1 cellular context compared by ENCODE assay signal in genomic region chr16:19926449-19927390, GRCh38.
TF ChIP-seq lines count a peak whose summit lies in the region.

No MANE protein-coding gene starts in this region.

TF ChIP-seq in HepG2, 621 proteins besides CTCF, POLR2A, EP300 and RAD21 (continued from another document and continues in another):
- TF ChIP-seq, protein P1, sequence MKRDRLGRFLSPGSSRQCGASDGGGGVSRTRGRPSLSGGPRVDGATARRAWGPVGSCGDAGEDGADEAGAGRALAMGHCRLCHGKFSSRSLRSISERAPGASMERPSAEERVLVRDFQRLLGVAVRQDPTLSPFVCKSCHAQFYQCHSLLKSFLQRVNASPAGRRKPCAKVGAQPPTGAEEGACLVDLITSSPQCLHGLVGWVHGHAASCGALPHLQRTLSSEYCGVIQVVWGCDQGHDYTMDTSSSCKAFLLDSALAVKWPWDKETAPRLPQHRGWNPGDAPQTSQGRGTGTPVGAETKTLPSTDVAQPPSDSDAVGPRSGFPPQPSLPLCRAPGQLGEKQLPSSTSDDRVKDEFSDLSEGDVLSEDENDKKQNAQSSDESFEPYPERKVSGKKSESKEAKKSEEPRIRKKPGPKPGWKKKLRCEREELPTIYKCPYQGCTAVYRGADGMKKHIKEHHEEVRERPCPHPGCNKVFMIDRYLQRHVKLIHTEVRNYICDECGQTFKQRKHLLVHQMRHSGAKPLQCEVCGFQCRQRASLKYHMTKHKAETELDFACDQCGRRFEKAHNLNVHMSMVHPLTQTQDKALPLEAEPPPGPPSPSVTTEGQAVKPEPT (CRISPR knock-in tag; IDR thresholded peaks at IDR 0.05; ENCODE audit: low read depth): no peak
- no peak for TF ChIP-seq SP1 (IDR thresholded peaks at IDR 0.05)
- no peak for TF ChIP-seq SP1 (CRISPR knock-in tag; IDR thresholded peaks at IDR 0.05)
- TF ChIP-seq ZNF280B (CRISPR knock-in tag; IDR thresholded peaks at IDR 0.05; ENCODE audit: borderline replicate concordance): no peak
- peak; percentile 74 for TF ChIP-seq ZKSCAN1 (IDR thresholded peaks at IDR 0.05; ENCODE audit: low read length)
- TF ChIP-seq, protein P2, sequence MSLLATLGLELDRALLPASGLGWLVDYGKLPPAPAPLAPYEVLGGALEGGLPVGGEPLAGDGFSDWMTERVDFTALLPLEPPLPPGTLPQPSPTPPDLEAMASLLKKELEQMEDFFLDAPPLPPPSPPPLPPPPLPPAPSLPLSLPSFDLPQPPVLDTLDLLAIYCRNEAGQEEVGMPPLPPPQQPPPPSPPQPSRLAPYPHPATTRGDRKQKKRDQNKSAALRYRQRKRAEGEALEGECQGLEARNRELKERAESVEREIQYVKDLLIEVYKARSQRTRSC (CRISPR knock-in tag; IDR thresholded peaks at IDR 0.05; ENCODE audit: low read depth): no peak
- TF ChIP-seq NR1H2 (CRISPR knock-in tag; IDR thresholded peaks at IDR 0.05; ENCODE audit: borderline replicate concordance, low read depth): no peak
- TF ChIP-seq MBNL3 (CRISPR knock-in tag; conservative IDR thresholded peaks at IDR 0.05): no peak
- TF ChIP-seq ZBTB44 (CRISPR knock-in tag; IDR thresholded peaks at IDR 0.05): no peak
- TF ChIP-seq ZNF101 (CRISPR knock-in tag; IDR thresholded peaks at IDR 0.05; ENCODE audit: borderline replicate concordance, low read depth): no peak
- TF ChIP-seq, protein P3, sequence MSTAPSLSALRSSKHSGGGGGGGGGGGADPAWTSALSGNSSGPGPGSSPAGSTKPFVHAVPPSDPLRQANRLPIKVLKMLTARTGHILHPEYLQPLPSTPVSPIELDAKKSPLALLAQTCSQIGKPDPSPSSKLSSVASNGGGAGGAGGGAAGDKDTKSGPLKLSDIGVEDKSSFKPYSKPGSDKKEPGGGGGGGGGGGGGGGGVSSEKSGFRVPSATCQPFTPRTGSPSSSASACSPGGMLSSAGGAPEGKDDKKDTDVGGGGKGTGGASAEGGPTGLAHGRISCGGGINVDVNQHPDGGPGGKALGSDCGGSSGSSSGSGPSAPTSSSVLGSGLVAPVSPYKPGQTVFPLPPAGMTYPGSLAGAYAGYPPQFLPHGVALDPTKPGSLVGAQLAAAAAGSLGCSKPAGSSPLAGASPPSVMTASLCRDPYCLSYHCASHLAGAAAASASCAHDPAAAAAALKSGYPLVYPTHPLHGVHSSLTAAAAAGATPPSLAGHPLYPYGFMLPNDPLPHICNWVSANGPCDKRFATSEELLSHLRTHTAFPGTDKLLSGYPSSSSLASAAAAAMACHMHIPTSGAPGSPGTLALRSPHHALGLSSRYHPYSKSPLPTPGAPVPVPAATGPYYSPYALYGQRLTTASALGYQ (CRISPR knock-in tag; IDR thresholded peaks at IDR 0.05): peak; percentile 72; the same call in 1 of the 2 replicates
- no peak for TF ChIP-seq NR2C2 (CRISPR knock-in tag; IDR thresholded peaks at IDR 0.05; ENCODE audit: borderline replicate concordance)
- TF ChIP-seq MXD4 (CRISPR knock-in tag; IDR thresholded peaks at IDR 0.05): no peak
- TF ChIP-seq NAIF1 (CRISPR knock-in tag; IDR thresholded peaks at IDR 0.05; ENCODE audit: borderline replicate concordance): no peak
- TF ChIP-seq, protein P4, sequence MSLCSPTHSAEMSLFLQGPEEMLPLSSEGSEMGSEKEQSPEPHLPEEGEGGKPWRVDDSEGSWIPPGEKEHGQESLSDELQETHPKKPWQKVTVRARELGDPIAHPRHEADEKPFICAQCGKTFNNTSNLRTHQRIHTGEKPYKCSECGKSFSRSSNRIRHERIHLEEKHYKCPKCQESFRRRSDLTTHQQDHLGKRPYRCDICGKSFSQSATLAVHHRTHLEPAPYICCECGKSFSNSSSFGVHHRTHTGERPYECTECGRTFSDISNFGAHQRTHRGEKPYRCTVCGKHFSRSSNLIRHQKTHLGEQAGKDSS (CRISPR knock-in tag; IDR thresholded peaks at IDR 0.05; ENCODE audit: borderline replicate concordance, low read depth): no peak
- TF ChIP-seq ONECUT2 (CRISPR knock-in tag; IDR thresholded peaks at IDR 0.05): no peak
- TF ChIP-seq GATAD1 (CRISPR knock-in tag; IDR thresholded peaks at IDR 0.05): 0 out of 2 replicates have a peak, but pooled peaks have one; percentile 26
- no peak for TF ChIP-seq RELA (CRISPR knock-in tag; IDR thresholded peaks at IDR 0.05)
- TF ChIP-seq, protein P5, sequence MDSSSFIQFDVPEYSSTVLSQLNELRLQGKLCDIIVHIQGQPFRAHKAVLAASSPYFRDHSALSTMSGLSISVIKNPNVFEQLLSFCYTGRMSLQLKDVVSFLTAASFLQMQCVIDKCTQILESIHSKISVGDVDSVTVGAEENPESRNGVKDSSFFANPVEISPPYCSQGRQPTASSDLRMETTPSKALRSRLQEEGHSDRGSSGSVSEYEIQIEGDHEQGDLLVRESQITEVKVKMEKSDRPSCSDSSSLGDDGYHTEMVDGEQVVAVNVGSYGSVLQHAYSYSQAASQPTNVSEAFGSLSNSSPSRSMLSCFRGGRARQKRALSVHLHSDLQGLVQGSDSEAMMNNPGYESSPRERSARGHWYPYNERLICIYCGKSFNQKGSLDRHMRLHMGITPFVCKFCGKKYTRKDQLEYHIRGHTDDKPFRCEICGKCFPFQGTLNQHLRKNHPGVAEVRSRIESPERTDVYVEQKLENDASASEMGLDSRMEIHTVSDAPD (CRISPR knock-in tag; IDR thresholded peaks at IDR 0.05): no peak
- TF ChIP-seq PHF21A (CRISPR knock-in tag; IDR thresholded peaks at IDR 0.05): no peak
- TF ChIP-seq ZC3H13 (CRISPR knock-in tag; IDR thresholded peaks at IDR 0.05): no peak
- no peak for TF ChIP-seq NFKB2 (CRISPR knock-in tag; IDR thresholded peaks at IDR 0.05; ENCODE audit: borderline replicate concordance)
- TF ChIP-seq ZNF775 (CRISPR knock-in tag; IDR thresholded peaks at IDR 0.05; ENCODE audit: borderline replicate concordance): no peak
- TF ChIP-seq EED (CRISPR knock-in tag; IDR thresholded peaks at IDR 0.05): no peak
- no peak for TF ChIP-seq CBX1 (IDR thresholded peaks at IDR 0.05; ENCODE audit: low read depth)
- TF ChIP-seq PLRG1 (conservative IDR thresholded peaks at IDR 0.05): no peak
- TF ChIP-seq BRD4 (CRISPR knock-in tag; IDR thresholded peaks at IDR 0.05): no peak
- TF ChIP-seq NFE2L1 (CRISPR knock-in tag; IDR thresholded peaks at IDR 0.05; ENCODE audit: borderline replicate concordance): no peak
- TF ChIP-seq, protein P6, sequence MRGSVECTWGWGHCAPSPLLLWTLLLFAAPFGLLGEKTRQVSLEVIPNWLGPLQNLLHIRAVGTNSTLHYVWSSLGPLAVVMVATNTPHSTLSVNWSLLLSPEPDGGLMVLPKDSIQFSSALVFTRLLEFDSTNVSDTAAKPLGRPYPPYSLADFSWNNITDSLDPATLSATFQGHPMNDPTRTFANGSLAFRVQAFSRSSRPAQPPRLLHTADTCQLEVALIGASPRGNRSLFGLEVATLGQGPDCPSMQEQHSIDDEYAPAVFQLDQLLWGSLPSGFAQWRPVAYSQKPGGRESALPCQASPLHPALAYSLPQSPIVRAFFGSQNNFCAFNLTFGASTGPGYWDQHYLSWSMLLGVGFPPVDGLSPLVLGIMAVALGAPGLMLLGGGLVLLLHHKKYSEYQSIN (CRISPR knock-in tag; IDR thresholded peaks at IDR 0.05; ENCODE audit: borderline replicate concordance): no peak
- peak; percentile 46; the same call in 1 of the 2 replicates for TF ChIP-seq ZSCAN25 (CRISPR knock-in tag; IDR thresholded peaks at IDR 0.05)
- no peak for TF ChIP-seq RFX1 (IDR thresholded peaks at IDR 0.05)
- no peak for TF ChIP-seq BORCS8-MEF2B (CRISPR knock-in tag; IDR thresholded peaks at IDR 0.05)
- TF ChIP-seq EHMT2 (IDR thresholded peaks at IDR 0.05; ENCODE audit: borderline replicate concordance, low read depth, low read length): peak; percentile 82; the same call in 1 of the 2 replicates
- TF ChIP-seq ZNF543 (CRISPR knock-in tag; IDR thresholded peaks at IDR 0.05): no peak
- TF ChIP-seq FOXC1 (CRISPR knock-in tag; IDR thresholded peaks at IDR 0.05; ENCODE audit: borderline replicate concordance): no peak
- TF ChIP-seq NBN (conservative IDR thresholded peaks at IDR 0.05): no peak
- TF ChIP-seq, protein P7, sequence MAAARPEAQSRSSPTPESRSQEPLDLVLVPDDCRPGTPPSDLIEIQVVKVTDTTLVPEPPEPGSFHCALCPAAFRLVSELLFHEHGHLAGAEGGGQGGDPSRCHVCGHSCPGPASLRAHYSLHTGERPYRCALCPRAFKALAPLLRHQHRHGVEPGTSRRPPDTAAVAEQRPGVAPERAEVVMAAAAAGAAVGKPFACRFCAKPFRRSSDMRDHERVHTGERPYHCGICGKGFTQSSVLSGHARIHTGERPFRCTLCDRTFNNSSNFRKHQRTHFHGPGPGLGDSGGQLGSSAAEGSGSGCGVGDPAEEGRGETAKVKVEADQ (CRISPR knock-in tag; IDR thresholded peaks at IDR 0.05; ENCODE audit: borderline replicate concordance): peak; percentile 57; the same call in 1 of the 2 replicates
- TF ChIP-seq KLF16 (CRISPR knock-in tag; IDR thresholded peaks at IDR 0.05): 0 out of 4 replicates have a peak, but pooled peaks of 1 of the 2 experiments have one; percentile 45
- TF ChIP-seq ZNF292 (CRISPR knock-in tag; IDR thresholded peaks at IDR 0.05; ENCODE audit: borderline replicate concordance, low read depth): 0 out of 2 replicates have a peak, but pooled peaks have one; percentile 21
- TF ChIP-seq, protein P8, sequence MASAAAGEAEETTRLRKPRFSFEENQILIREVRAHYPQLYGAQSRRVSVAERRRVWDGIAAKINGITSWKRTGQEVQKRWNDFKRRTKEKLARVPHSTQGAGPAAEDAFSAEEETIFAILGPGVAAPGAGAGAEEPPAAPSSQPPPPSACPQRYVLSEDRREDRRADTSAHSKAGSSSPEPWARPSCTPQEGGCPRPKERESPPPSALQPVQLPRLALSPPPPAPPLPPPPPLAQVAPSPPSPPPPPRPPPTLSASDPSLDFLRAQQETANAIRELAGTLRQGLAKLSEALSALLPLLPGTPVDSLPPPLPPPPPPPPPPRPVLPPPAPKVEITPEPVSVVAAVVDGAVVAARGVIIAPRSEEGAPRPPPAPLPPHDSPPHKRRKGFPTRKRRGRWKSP (CRISPR knock-in tag; IDR thresholded peaks at IDR 0.05): no peak
- TF ChIP-seq UBTF (CRISPR knock-in tag; IDR thresholded peaks at IDR 0.05): no peak
- peak; percentile 62; the same call in 1 of the 2 replicates for TF ChIP-seq RXRB (CRISPR knock-in tag; IDR thresholded peaks at IDR 0.05; ENCODE audit: borderline replicate concordance)
- peak; percentile 88 for TF ChIP-seq JUND (CRISPR knock-in tag; IDR thresholded peaks at IDR 0.05)
- no peak; the same call in 1 of the 2 replicates for TF ChIP-seq ZNF558 (CRISPR knock-in tag; IDR thresholded peaks at IDR 0.05; ENCODE audit: borderline replicate concordance)
- TF ChIP-seq ZNF329 (CRISPR knock-in tag; IDR thresholded peaks at IDR 0.05; ENCODE audit: low read depth): no peak
- no peak for TF ChIP-seq SIN3B (IDR thresholded peaks at IDR 0.05; ENCODE audit: low read length)
- TF ChIP-seq CCAR2 (optimal IDR thresholded peaks at IDR 0.05; ENCODE audit: low read depth, low read length): no peak
- peak; percentile 27; the same call in 1 of the 2 replicates for TF ChIP-seq ZNF674 (CRISPR knock-in tag; IDR thresholded peaks at IDR 0.05; ENCODE audit: low read depth)
- TF ChIP-seq ARID2 (CRISPR knock-in tag; IDR thresholded peaks at IDR 0.05; ENCODE audit: borderline replicate concordance): no peak
- TF ChIP-seq ZNF143 (CRISPR knock-in tag; IDR thresholded peaks at IDR 0.05): no peak
- no peak for TF ChIP-seq ZNF230 (CRISPR knock-in tag; IDR thresholded peaks at IDR 0.05)
- peak; percentile 70; the same call in 1 of the 2 replicates for TF ChIP-seq DPF2 (CRISPR knock-in tag; IDR thresholded peaks at IDR 0.05; ENCODE audit: borderline replicate concordance, low read depth)
- TF ChIP-seq ZNF317 (CRISPR knock-in tag; IDR thresholded peaks at IDR 0.05): no peak
- TF ChIP-seq ZSCAN9 (CRISPR knock-in tag; IDR thresholded peaks at IDR 0.05; ENCODE audit: borderline replicate concordance): no peak
- no peak for TF ChIP-seq ZNF569 (CRISPR knock-in tag; IDR thresholded peaks at IDR 0.05; ENCODE audit: borderline replicate concordance)
- TF ChIP-seq ZKSCAN8 (CRISPR knock-in tag; IDR thresholded peaks at IDR 0.05; ENCODE audit: borderline replicate concordance): 0 out of 2 replicates have a peak, but pooled peaks have one; percentile 20
